In the genomic region with DNA sequence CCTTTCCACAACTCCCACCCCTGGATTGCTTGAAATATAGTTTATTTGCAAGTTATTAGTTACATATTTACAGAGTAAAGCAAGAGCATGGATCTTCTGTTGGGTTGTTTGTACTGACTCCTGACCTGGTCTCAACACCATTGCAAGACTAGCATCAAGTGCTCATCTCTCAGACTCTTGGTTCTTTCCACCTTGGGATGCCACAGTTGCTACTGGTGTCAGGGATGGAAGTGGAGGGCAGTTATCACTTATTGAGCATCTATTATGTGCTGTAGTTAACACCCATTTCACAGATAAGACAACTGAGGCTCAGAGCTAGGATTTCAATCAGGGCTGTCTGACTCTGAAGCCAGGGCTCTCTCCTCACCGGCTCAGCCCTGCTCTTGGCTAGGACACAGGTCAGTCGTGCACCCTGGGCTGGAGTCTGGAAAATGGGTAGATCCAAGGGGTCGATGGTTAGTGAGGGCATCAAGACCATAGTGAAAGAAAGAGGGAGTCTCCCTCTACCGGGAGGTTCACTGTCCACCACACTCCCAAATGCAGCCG, we compare ENCODE assay signal across 10 cellular contexts. TPM values are rescaled to one million over a fixed set of nuclear protein-coding genes. Genes with fewer than 3 reads are reported as not detected.
DNase-seq lines count a peak whose midpoint lies in the region; ATAC-seq and TF ChIP-seq lines count a peak whose summit lies in the region.
"Had no signal": no experiment of that assay in that cellular context is flagged by ENCODE, and none has a peak within 500 bp of the region (broad histone marks: within the 10 kb centered on the region; RNA-seq: fewer than 3 reads in every experiment).

No MANE protein-coding gene starts in this region.

- no peak for DNase-seq in SK-N-SH
- DNase-seq in activated naive CD8-positive, alpha-beta T cell treated with anti-CD3 and anti-CD28 coated beads, Interleukin-2, amount 10 ng/mL, durations not matched to agents 7 days and 5 days = no peak
- DNase-seq in spleen = no peak
- DNase-seq: gastrocnemius medialis had no signal

- H3K9ac ChIP-seq in SK-N-SH = peak overlapping the region; percentile 44; the same call in 1 of the 2 replicates
- H3K9ac ChIP-seq in iPS-15b (ENCODE audit: low read depth, low read length) = peak overlapping the region; percentile 70

- H3K4me3 ChIP-seq in SK-N-SH (ENCODE audit: low read depth in 2 of 2, low read length in 1 of 2) = peak overlapping the region; percentile 50 to 60
- peak overlapping the region; percentile 42 for H3K4me3 ChIP-seq in iPS-15b (ENCODE audit: low read depth, low read length)
- H3K4me3 ChIP-seq in spleen = peak overlapping the region in 6 of 8 donors; percentile 10 to 66 (median 28)

- H3K27me3 ChIP-seq in SK-N-SH (ENCODE audit: insufficient read depth) (no peaks in the 10 kb centered on the region), iPS-15b (ENCODE audit: control insufficient read depth, insufficient read depth, low read length) (peaks cover 25% of the 10 kb centered on the region), spleen (replicated peaks in 1 of 7) (peaks cover 0 to 59% (median 23%) of the 10 kb centered on the region in 7 donors)

- no peaks in the 10 kb centered on the region for H3K9me2 ChIP-seq in SK-N-SH

- peak overlapping the region; percentile 79; the same call in 1 of the 2 replicates for H3K4me2 ChIP-seq in SK-N-SH

- H3F3A ChIP-seq in SK-N-SH (replicated peaks; ENCODE audit: insufficient read depth) = peaks cover 12% of the 10 kb centered on the region

- CTCF ChIA-PET in SK-N-SH (lab: Yijun Ruan, JAX) = interaction anchor here (1.0 to 2.8 kb wide), 6 partner anchors 19 to 210 kb away, joined by 3 to 7 read pairs (median 4); no protein-coding TSS in a partner anchor

- POLR2A ChIA-PET in SK-N-SH (lab: Yijun Ruan, JAX) = interaction anchor here (0.7 kb wide), 1 partner anchor 10 kb away, joined by 4 read pairs; no protein-coding TSS in a partner anchor
- POLR2A ChIA-PET in activated naive CD8-positive, alpha-beta T cell treated with anti-CD3 and anti-CD28 coated beads, Interleukin-2, amount 10 ng/mL, durations not matched to agents 7 days and 5 days (lab: Charles Lee) = no interaction called here

- ATAC-seq in SK-N-SH treated with all-trans-retinoic acid at 6 μM for 48 hours (no peak), HG02571 (IDR thresholded peaks at IDR 0.05; ENCODE audit: unreplicated experiment) (no peak), HG02885 (IDR thresholded peaks at IDR 0.05; ENCODE audit: poor library complexity, unreplicated experiment) (no peak), GM18909 (IDR thresholded peaks at IDR 0.05; ENCODE audit: poor library complexity, unreplicated experiment) (no peak)
- no peak for ATAC-seq in activated naive CD8-positive, alpha-beta T cell treated with anti-CD3 and anti-CD28 coated beads, Interleukin-2, amount 10 ng/mL, durations not matched to agents 7 days and 5 days (ENCODE audit: low read depth)

- 18% methylated on average over 5 of the region's 5 CpGs for WGBS in SK-N-SH (ENCODE audit: low lambda C conversion rate)
- 20 to 38% (median 29%) methylated on average over 4 to 5 of the region's 5 CpGs for WGBS in spleen, 5 donors

- H3K36me3 Mint-ChIP-seq in activated naive CD8-positive, alpha-beta T cell treated with anti-CD3 and anti-CD28 coated beads, Interleukin-2, amount 10 ng/mL, durations not matched to agents 7 days and 5 days = no peaks in the 10 kb centered on the region

- H3K9me3 ChIP-seq in SK-N-SH (no peaks in the 10 kb centered on the region), iPS-15b (ENCODE audit: control insufficient read depth, insufficient read depth, low read length) (no peaks in the 10 kb centered on the region), spleen (peaks cover 0 to 4% (median 0%) of the 10 kb centered on the region in 8 donors)
- H3K9me3 ChIP-seq: gastrocnemius medialis had no signal

- H3K4me1 Mint-ChIP-seq in activated naive CD8-positive, alpha-beta T cell treated with anti-CD3 and anti-CD28 coated beads, Interleukin-2, amount 10 ng/mL, durations not matched to agents 7 days and 5 days = peaks cover 14% of the 10 kb centered on the region

- peak; percentile 39; the same call in 1 of the 2 replicates for TF ChIP-seq RAD21 in SK-N-SH (IDR thresholded peaks at IDR 0.05; ENCODE audit: low read length)

- peaks cover 50% of the 10 kb centered on the region for H3K27me3 Mint-ChIP-seq in activated naive CD8-positive, alpha-beta T cell treated with anti-CD3 and anti-CD28 coated beads, Interleukin-2, amount 10 ng/mL, durations not matched to agents 7 days and 5 days

- no peak overlapping the region for H3K27ac Mint-ChIP-seq in activated naive CD8-positive, alpha-beta T cell treated with anti-CD3 and anti-CD28 coated beads, Interleukin-2, amount 10 ng/mL, durations not matched to agents 7 days and 5 days

- H3K27ac ChIP-seq in SK-N-SH (ENCODE audit: low read depth in 2 of 2, low read length in 1 of 2) (peak overlapping the region in 1 of 2 experiments; percentile 77; a peak in 2 of 4 replicates), spleen (no peak overlapping the region)
- H3K27ac ChIP-seq: 22Rv1, gastrocnemius medialis had no signal

- intact Hi-C loops in spleen (cut with DNase I; ENCODE audit: low total_unique reads) = no loop called here

- no peaks in the 10 kb centered on the region for H4K20me1 ChIP-seq in SK-N-SH (ENCODE audit: insufficient read depth)

- H2AFZ ChIP-seq in SK-N-SH (ENCODE audit: low read depth) = 0 out of 2 replicates have a peak overlapping the region, but pooled peaks have one; percentile 57

- no peak for TF ChIP-seq POLR2A in spleen (IDR thresholded peaks at IDR 0.05)

- TF ChIP-seq CTCF in SK-N-SH (IDR thresholded peaks at IDR 0.05) (no peak), spleen (IDR thresholded peaks at IDR 0.05 in 8 of 11, conservative IDR thresholded peaks at IDR 0.05 in 3 of 11) (no peak)

- no peak for TF ChIP-seq EP300 in SK-N-SH (IDR thresholded peaks at IDR 0.05; ENCODE audit: borderline replicate concordance in 1 of 2, low read depth in 1 of 2, low read length in 1 of 2)

- H3K4me1 ChIP-seq in SK-N-SH (ENCODE audit: control insufficient read depth in 1 of 2, insufficient read depth in 2 of 2, low read depth in 1 of 2, low read length in 1 of 2) (peaks cover 5 to 36% of the 10 kb centered on the region in 2 experiments; a peak in 3 of 4 replicates), iPS-15b (ENCODE audit: control insufficient read depth, insufficient read depth, low read length) (peaks cover 4% of the 10 kb centered on the region), spleen (peaks cover 0 to 24% (median 10%) of the 10 kb centered on the region in 6 donors)

- H3K4me3 Mint-ChIP-seq in activated naive CD8-positive, alpha-beta T cell treated with anti-CD3 and anti-CD28 coated beads, Interleukin-2, amount 10 ng/mL, durations not matched to agents 7 days and 5 days = peak overlapping the region; percentile 68

- H3K9me3 Mint-ChIP-seq in activated naive CD8-positive, alpha-beta T cell treated with anti-CD3 and anti-CD28 coated beads, Interleukin-2, amount 10 ng/mL, durations not matched to agents 7 days and 5 days = peaks cover 2% of the 10 kb centered on the region

- H3K36me3 ChIP-seq in SK-N-SH (replicated peaks in 1 of 2; ENCODE audit: control insufficient read depth in 1 of 2, insufficient read depth in 2 of 2, low read length in 1 of 2) = no peaks in the 10 kb centered on the region
- H3K36me3 ChIP-seq in iPS-15b (ENCODE audit: control insufficient read depth, insufficient read depth, low read length) = no peaks in the 10 kb centered on the region
- H3K36me3 ChIP-seq in spleen = no peaks in the 10 kb centered on the region
- H3K36me3 ChIP-seq: gastrocnemius medialis had no signal

- H3K79me2 ChIP-seq in SK-N-SH (ENCODE audit: insufficient read depth) = no peaks in the 10 kb centered on the region

TF ChIP-seq in SK-N-SH, 30 proteins besides CTCF, POLR2A, EP300 and RAD21 (continues in another document):
- TF ChIP-seq EZH2phosphoT487 (IDR thresholded peaks at IDR 0.05; ENCODE audit: borderline replicate concordance, low read depth) (no peak), RCOR1 (IDR thresholded peaks at IDR 0.05; ENCODE audit: low read length) (peak; percentile 70; the same call in 1 of the 2 replicates)
- TF ChIP-seq, protein P1, sequence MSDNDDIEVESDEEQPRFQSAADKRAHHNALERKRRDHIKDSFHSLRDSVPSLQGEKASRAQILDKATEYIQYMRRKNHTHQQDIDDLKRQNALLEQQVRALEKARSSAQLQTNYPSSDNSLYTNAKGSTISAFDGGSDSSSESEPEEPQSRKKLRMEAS (IDR thresholded peaks at IDR 0.05; ENCODE audit: low read depth) = no peak

TF ChIP-seq in SK-N-SH treated with all-trans-retinoic acid at 6 μM for 48 hours, 23 proteins besides CTCF, POLR2A, EP300 and RAD21 (continues in another document):
- TF ChIP-seq ZC3H10 (CRISPR knock-in tag; IDR thresholded peaks at IDR 0.05) (no peak), CSDC2 (CRISPR knock-in tag; IDR thresholded peaks at IDR 0.05) (no peak), POU6F1 (CRISPR knock-in tag; IDR thresholded peaks at IDR 0.05; ENCODE audit: borderline replicate concordance, low read depth) (no peak), ZFP3 (CRISPR knock-in tag; IDR thresholded peaks at IDR 0.05) (no peak; the same call in 1 of the 2 replicates)

RNA-seq across cellular contexts. Expression of gene ADAMTS14, which starts 0.6 kb away (rescaled TPM):
- polyA plus RNA-seq in SK-N-SH (2012; rRNA removed) (1.1 and 1.2 TPM in 2 replicates), spleen (under 1 TPM; 0.26 to 0.39 (median 0.32) TPM)
- 0.28 and 0.63 TPM in 2 replicates for polyA plus RNA-seq in SK-N-SH (2012; cell fraction: cytosol; rRNA removed)
- polyA plus RNA-seq in SK-N-SH (2012; cell fraction: nucleus; rRNA removed) = 8.5 and 9.2 TPM in 2 replicates
- not detected for total RNA-seq in activated naive CD8-positive, alpha-beta T cell treated with anti-CD3 and anti-CD28 coated beads, Interleukin-2, amount 10 ng/mL, durations not matched to agents 7 days and 5 days
- 1 to 10 TPM in 1 of 7 donors, under 1 TPM in 6; 0.09 to 1.2 (median 0.46) TPM for total RNA-seq in spleen
